In genomic region chr2:234163510-234163909, GRCh38 we compare ENCODE assay signal across 30 cellular contexts.
DNase-seq lines count a peak whose midpoint lies in the region; ATAC-seq and TF ChIP-seq lines count a peak whose summit lies in the region.
"Had no signal": no experiment of that assay in that cellular context is flagged by ENCODE, and none has a peak within 500 bp of the region (broad histone marks: within the 10 kb centered on the region; RNA-seq: fewer than 3 reads in every experiment).

No MANE protein-coding gene starts in this region.

- H3K27ac ChIP-seq in MM.1S (ENCODE audit: low read length) (no peak overlapping the region), smooth muscle cell (ENCODE audit: low read depth) (no peak overlapping the region), psoas muscle (no peak overlapping the region)
- H3K27ac ChIP-seq in CD4-positive, alpha-beta memory T cell (ENCODE audit: low read depth, low read length) = no peak overlapping the region
- H3K27ac ChIP-seq: coronary artery, epithelial cell of prostate, tibial nerve had no signal

- no peaks in the 10 kb centered on the region for H3K36me3 ChIP-seq in MM.1S (replicated peaks; ENCODE audit: insufficient read depth, low read length)
- H3K36me3 ChIP-seq in smooth muscle cell (ENCODE audit: low read depth) = no peaks in the 10 kb centered on the region
- no peaks in the 10 kb centered on the region for H3K36me3 ChIP-seq in psoas muscle (ENCODE audit: insufficient read depth in 1 of 2, low read depth in 1 of 2)
- no peaks in the 10 kb centered on the region for H3K36me3 ChIP-seq in CD4-positive, alpha-beta memory T cell (ENCODE audit: insufficient read depth, low read length)
- H3K36me3 ChIP-seq: tibial nerve had no signal

- peaks cover 27% of the 10 kb centered on the region for H3K4me1 Mint-ChIP-seq in activated naive CD4-positive, alpha-beta T cell treated with anti-CD3 and anti-CD28 coated beads, Interleukin-2, amount 10 ng/mL, durations not matched to agents 7 days and 5 days
- H3K4me1 Mint-ChIP-seq in effector memory CD8-positive, alpha-beta T cell (ENCODE audit: low read depth in 2 of 2) = peaks cover 18 to 28% of the 10 kb centered on the region in 2 donors
- H3K4me1 Mint-ChIP-seq in CD4-positive, alpha-beta memory T cell = peaks cover 16 to 37% (median 23%) of the 10 kb centered on the region in 4 donors

- H3K4me1 ChIP-seq in MM.1S (ENCODE audit: low read length) (0 out of 2 replicates have a peak, but pooled peaks cover 5% of the 10 kb centered on the region), smooth muscle cell (ENCODE audit: low read depth) (peaks cover 6% of the 10 kb centered on the region), psoas muscle (no peaks in the 10 kb centered on the region)
- H3K4me1 ChIP-seq in CD4-positive, alpha-beta memory T cell (ENCODE audit: insufficient read depth, low read length) = peaks cover 19% of the 10 kb centered on the region

- no peak for DNase-seq in activated naive CD4-positive, alpha-beta T cell treated with anti-CD3 and anti-CD28 coated beads, Interleukin-2, amount 10 ng/mL, durations not matched to agents 7 days and 5 days
- DNase-seq in activated naive CD4-positive, alpha-beta T cell treated with anti-CD3 and anti-CD28 coated beads, Interleukin-2, amount 50 U/mL, for 16 hours = no peak
- DNase-seq in MM.1S (peak; percentile 30), smooth muscle cell (lab: John Stamatoyannopoulos, UW; ENCODE audit: unreplicated experiment) (no peak), psoas muscle (no peak), cerebellar nuclear complex (lab: John Stamatoyannopoulos, UW) (no peak)
- DNase-seq in effector memory CD8-positive, alpha-beta T cell = no peak
- DNase-seq in CD4-positive, alpha-beta memory T cell = no peak
- DNase-seq: ACHN; activated CD8-positive, alpha-beta memory T cell treated with anti-CD3 and anti-CD28 coated beads, Interleukin-2, amount 50 U/mL, for 48 hours; activated CD8-positive, alpha-beta T cell treated with anti-CD3 and anti-CD28 coated beads for 36 hours; Calu3; DMS79; effector CD8-positive, alpha-beta T cell; H7; immature natural killer cell; left colon; NCI-H1105; NCI-H187 treated with DMSO at 0.1 percent for 48 hours; NCI-H524; Right ventricle myocardium superior; stimulated activated CD4-positive, alpha-beta T cell treated with anti-CD3 and anti-CD28 coated beads, Interleukin-4, amount 100 ng/mL, for 1 hour had no signal

- H3K9me3 ChIP-seq in MM.1S (replicated peaks; ENCODE audit: insufficient read depth, low read length) (no peaks in the 10 kb centered on the region), smooth muscle cell (replicated peaks; ENCODE audit: low read depth) (no peaks in the 10 kb centered on the region), psoas muscle (no peaks in the 10 kb centered on the region)
- H3K9me3 ChIP-seq in CD4-positive, alpha-beta memory T cell (ENCODE audit: control insufficient read depth in 1 of 2, low read length in 2 of 2) = no peaks in the 10 kb centered on the region
- H3K9me3 ChIP-seq: tibial nerve had no signal

- no peaks in the 10 kb centered on the region for H3K9me2 ChIP-seq in MM.1S (replicated peaks; ENCODE audit: insufficient read depth, low read length)

- H3F3A ChIP-seq in MM.1S (ENCODE audit: insufficient read depth, low read length) (no peaks in the 10 kb centered on the region), smooth muscle cell (ENCODE audit: low read depth) (no peaks in the 10 kb centered on the region)

- H3K4me3 ChIP-seq in MM.1S (ENCODE audit: low read length) (peak overlapping the region; percentile 11; the same call in 1 of the 2 replicates), smooth muscle cell (no peak overlapping the region), psoas muscle (no peak overlapping the region)
- H3K4me3 ChIP-seq in CD4-positive, alpha-beta memory T cell (ENCODE audit: low read length in 2 of 2) = no peak overlapping the region
- H3K4me3 ChIP-seq: coronary artery, K562, tibial nerve had no signal

- no peak overlapping the region for H3K9ac ChIP-seq in MM.1S (ENCODE audit: low read length)
- H3K9ac ChIP-seq in smooth muscle cell (ENCODE audit: low read depth) = no peak overlapping the region

- no peaks in the 10 kb centered on the region for H3K27me3 Mint-ChIP-seq in activated naive CD4-positive, alpha-beta T cell treated with anti-CD3 and anti-CD28 coated beads, Interleukin-2, amount 10 ng/mL, durations not matched to agents 7 days and 5 days
- H3K27me3 Mint-ChIP-seq in effector memory CD8-positive, alpha-beta T cell = peaks cover 0 to under 1% of the 10 kb centered on the region in 2 donors
- no peaks in the 10 kb centered on the region for H3K27me3 Mint-ChIP-seq in CD4-positive, alpha-beta memory T cell
- H3K27me3 Mint-ChIP-seq: activated CD8-positive, alpha-beta T cell treated with anti-CD3 and anti-CD28 coated beads for 36 hours; progenitor cell of endocrine pancreas had no signal

- WGBS in smooth muscle cell (ENCODE audit: low lambda C conversion rate) = 68% methylated on average over 3 of the region's 3 CpGs
- WGBS in psoas muscle, 3 donors = 60 to 72% (median 68%) methylated on average over 3 of the region's 3 CpGs

- peak overlapping the region; percentile 55; the same call in 1 of the 2 replicates for H2AFZ ChIP-seq in MM.1S (ENCODE audit: low read length)
- H2AFZ ChIP-seq in smooth muscle cell (ENCODE audit: low read depth) = peak overlapping the region; percentile 35

- H4K20me1 ChIP-seq in MM.1S (ENCODE audit: insufficient read depth, low read length) (no peaks in the 10 kb centered on the region), smooth muscle cell (ENCODE audit: low read depth) (no peaks in the 10 kb centered on the region)

- H3K36me3 Mint-ChIP-seq in activated naive CD4-positive, alpha-beta T cell treated with anti-CD3 and anti-CD28 coated beads, Interleukin-2, amount 10 ng/mL, durations not matched to agents 7 days and 5 days = no peaks in the 10 kb centered on the region
- no peaks in the 10 kb centered on the region for H3K36me3 Mint-ChIP-seq in effector memory CD8-positive, alpha-beta T cell (ENCODE audit: insufficient read depth)
- H3K36me3 Mint-ChIP-seq in CD4-positive, alpha-beta memory T cell = no peaks in the 10 kb centered on the region
- H3K36me3 Mint-ChIP-seq: WTC11 had no signal

- H3K27me3 ChIP-seq in MM.1S (replicated peaks; ENCODE audit: insufficient read depth, low read length) (no peaks in the 10 kb centered on the region), smooth muscle cell (ENCODE audit: low read depth) (no peaks in the 10 kb centered on the region), psoas muscle (ENCODE audit: insufficient read depth in 3 of 3, low read length in 2 of 3) (peaks cover 0 to 2% (median 0%) of the 10 kb centered on the region in 3 donors)
- H3K27me3 ChIP-seq in CD4-positive, alpha-beta memory T cell (ENCODE audit: insufficient read depth, low read length) = no peaks in the 10 kb centered on the region
- H3K27me3 ChIP-seq: tibial nerve had no signal

- H3K27ac Mint-ChIP-seq in activated naive CD4-positive, alpha-beta T cell treated with anti-CD3 and anti-CD28 coated beads, Interleukin-2, amount 10 ng/mL, durations not matched to agents 7 days and 5 days = peak overlapping the region; percentile 12
- peak overlapping the region; percentile 36 to 47 for H3K27ac Mint-ChIP-seq in effector memory CD8-positive, alpha-beta T cell
- H3K27ac Mint-ChIP-seq in CD4-positive, alpha-beta memory T cell = peak overlapping the region in 2 of 7 donors; percentile 14 to 24
- H3K27ac Mint-ChIP-seq: activated CD8-positive, alpha-beta T cell treated with anti-CD3 and anti-CD28 coated beads for 36 hours; activated T-helper 2 cell treated with anti-CD3 and anti-CD28 coated beads, Interferon-gamma antibody, Interleukin-2, Interleukin-4, amounts not matched to agents 10 μg/mL and 5 μg/mL and 100 μg/mL, durations not matched to agents 14 hours and 24 hours and 36 hours; progenitor cell of endocrine pancreas; WTC11 had no signal

- intact Hi-C loops in psoas muscle (cut with DNase I) = no loop called here
- intact Hi-C loops in CD4-positive, alpha-beta memory T cell (cut with micrococcal nuclease) = no loop called here

- no peak for ATAC-seq in effector memory CD8-positive, alpha-beta T cell (replicated peaks)
- no peak for ATAC-seq in psoas muscle
- ATAC-seq: activated CD8-positive, alpha-beta T cell treated with anti-CD3 and anti-CD28 coated beads for 36 hours; K562; left colon; sciatic nerve; WTC11 had no signal

- POLR2A ChIA-PET in CD4-positive, alpha-beta memory T cell (lab: Charles Lee; ENCODE audit: partially characterized antibody) = interaction anchor here (1.4 to 1.7 kb wide), 2 partner anchors 15 to 210 kb away, joined by 4 to 5 read pairs; no protein-coding TSS in a partner anchor

- TF ChIP-seq CTCF in MM.1S (IDR thresholded peaks at IDR 0.05; ENCODE audit: low read length) (no peak), smooth muscle cell (IDR thresholded peaks at IDR 0.05; ENCODE audit: borderline replicate concordance, insufficient read depth, poor library complexity, severe bottlenecking) (no peak), psoas muscle (IDR thresholded peaks at IDR 0.05) (no peak)

- H3K4me2 ChIP-seq in MM.1S (ENCODE audit: low read depth, low read length) (peak overlapping the region; percentile 51), smooth muscle cell (no peak overlapping the region)

- H3K79me2 ChIP-seq in MM.1S (ENCODE audit: low read length) (no peaks in the 10 kb centered on the region), smooth muscle cell (ENCODE audit: low read depth) (no peaks in the 10 kb centered on the region)

- no peaks in the 10 kb centered on the region for H3K9me3 Mint-ChIP-seq in activated naive CD4-positive, alpha-beta T cell treated with anti-CD3 and anti-CD28 coated beads, Interleukin-2, amount 10 ng/mL, durations not matched to agents 7 days and 5 days
- H3K9me3 Mint-ChIP-seq in effector memory CD8-positive, alpha-beta T cell = no peaks in the 10 kb centered on the region
- peaks cover 0 to 2% (median 0%) of the 10 kb centered on the region in 8 donors for H3K9me3 Mint-ChIP-seq in CD4-positive, alpha-beta memory T cell
- H3K9me3 Mint-ChIP-seq: activated CD8-positive, alpha-beta T cell treated with anti-CD3 and anti-CD28 coated beads for 36 hours; activated T-helper 2 cell treated with anti-CD3 and anti-CD28 coated beads, Interferon-gamma antibody, Interleukin-2, Interleukin-4, amounts not matched to agents 10 μg/mL and 5 μg/mL and 100 μg/mL, durations not matched to agents 14 hours and 24 hours and 36 hours had no signal

- CTCF ChIA-PET in activated naive CD4-positive, alpha-beta T cell treated with anti-CD3 and anti-CD28 coated beads, Interleukin-2, amount 10 ng/mL, durations not matched to agents 7 days and 5 days (lab: Charles Lee) = interaction anchor here (0.8 kb wide), 1 partner anchor 28 kb away, joined by 3 read pairs; no protein-coding TSS in a partner anchor
- CTCF ChIA-PET in CD4-positive, alpha-beta memory T cell (lab: Charles Lee; ENCODE audit: partially characterized antibody) = interaction anchor here (1.3 kb wide), 1 partner anchor 27 kb away, joined by 3 read pairs; no protein-coding TSS in a partner anchor

- H3K4me3 Mint-ChIP-seq in activated naive CD4-positive, alpha-beta T cell treated with anti-CD3 and anti-CD28 coated beads, Interleukin-2, amount 10 ng/mL, durations not matched to agents 7 days and 5 days = no peak overlapping the region
- H3K4me3 Mint-ChIP-seq in effector memory CD8-positive, alpha-beta T cell = no peak overlapping the region
- no peak overlapping the region for H3K4me3 Mint-ChIP-seq in CD4-positive, alpha-beta memory T cell
- H3K4me3 Mint-ChIP-seq: activated CD8-positive, alpha-beta T cell treated with anti-CD3 and anti-CD28 coated beads for 36 hours; WTC11 had no signal
